9 cellular contexts compared by ENCODE assay signal in genomic region chr9:34651876-34652602, GRCh38. TPM values are rescaled to one million over a fixed set of nuclear protein-coding genes. Genes with fewer than 3 reads are reported as not detected.
DNase-seq lines count a peak whose midpoint lies in the region; ATAC-seq, FAIRE-seq and TF ChIP-seq lines count a peak whose summit lies in the region.
"Had no signal": no experiment of that assay in that cellular context is flagged by ENCODE, and none has a peak within 500 bp of the region (broad histone marks: within the 10 kb centered on the region; RNA-seq: fewer than 3 reads in every experiment).

IL11RA (plus strand) TSS chr9:34652185; CDS start chr9:34655218, 3,033 bp downstream.

- no peaks in the 10 kb centered on the region for H3K27me3 ChIP-seq in H9 (ENCODE audit: insufficient read depth, low read length)
- no peaks in the 10 kb centered on the region for H3K27me3 ChIP-seq in prostate gland (replicated peaks; ENCODE audit: insufficient read depth)

- no peak for FAIRE-seq in A549 (lab: Jason Lieb, UNC)
- FAIRE-seq: GM18507 had no signal

- no peaks in the 10 kb centered on the region for H3K9me3 Mint-ChIP-seq in H9

- peak within 1 kb of the TSS; percentile 29 for H3K9ac ChIP-seq in H9 (ENCODE audit: extremely low read depth, insufficient read length, low read length)

- in situ Hi-C loops in SK-MEL-5 (cut with HindIII; ENCODE audit: low pct_unique_long_range_greater_than_20kb, low sequenced_read_pairs) = no loop called here
- in situ Hi-C loops in astrocyte of the spinal cord (cut with HindIII; ENCODE audit: low sequenced_read_pairs) = no loop called here

- H3K4me3 ChIP-seq in A549 = peak within 1 kb of the TSS; percentile 37
- peak within 1 kb of the TSS; percentile 35 for H3K4me3 ChIP-seq in astrocyte of the spinal cord (ENCODE audit: low read depth, low read length)
- peak within 1 kb of the TSS; percentile 23 to 31 for H3K4me3 ChIP-seq in prostate gland

- peak within 1 kb of the TSS; percentile 76 for H3K4me2 ChIP-seq in A549
- peak within 1 kb of the TSS; percentile 63 for H3K4me2 ChIP-seq in H9 (ENCODE audit: insufficient read depth, insufficient read length, low read length)

- TF ChIP-seq CTCF in A549 (IDR thresholded peaks at IDR 0.05) = no peak
- TF ChIP-seq CTCF in H9 (conservative IDR thresholded peaks at IDR 0.05) = no peak; the same call in 2 of the 3 replicates
- TF ChIP-seq CTCF in astrocyte of the spinal cord (IDR thresholded peaks at IDR 0.05; ENCODE audit: low read depth, low read length) = no peak
- peak in 1 of 4 experiments; percentile 3 for TF ChIP-seq CTCF in prostate gland (IDR thresholded peaks at IDR 0.05)

- H3K9me3 ChIP-seq in A549 (no peaks in the 10 kb centered on the region), H9 (ENCODE audit: control insufficient read depth, low read depth, low read length) (no peaks in the 10 kb centered on the region), prostate gland (no peaks in the 10 kb centered on the region)

- TF ChIP-seq POLR2A in A549 (IDR thresholded peaks at IDR 0.05; ENCODE audit: low read length) = peak; percentile 55
- peak; percentile 31 for TF ChIP-seq POLR2A in prostate gland (IDR thresholded peaks at IDR 0.05)

- no peak within 1 kb of the TSS for H4K91ac ChIP-seq in H9 (ENCODE audit: insufficient read length, low read depth, low read length)

- H4K5ac ChIP-seq in H9 (ENCODE audit: insufficient read length, low read depth, low read length) = no peak within 1 kb of the TSS

- no peak for TF ChIP-seq EP300 in A549 (IDR thresholded peaks at IDR 0.05)

- H3K4me1 ChIP-seq in A549 (peaks cover 28% of the 10 kb centered on the region), H9 (ENCODE audit: insufficient read depth, low read length) (peaks cover 8% of the 10 kb centered on the region; the same call in 1 of the 2 replicates), prostate gland (replicated peaks) (peaks cover 28% of the 10 kb centered on the region)

- H2BK12ac ChIP-seq in H9 (ENCODE audit: insufficient read length, low read depth, low read length) = no peak within 1 kb of the TSS

- no peak within 1 kb of the TSS for H3T11ph ChIP-seq in H9 (ENCODE audit: low read length)

- H3K27ac ChIP-seq in A549 (peak within 1 kb of the TSS; percentile 77 to 89), H9 (ENCODE audit: insufficient read length, low read depth, low read length) (no peak within 1 kb of the TSS), prostate gland (peak within 1 kb of the TSS; percentile 79 to 83)

- H2AFZ ChIP-seq in H9 (ENCODE audit: low read length) = peak within 1 kb of the TSS; percentile 85

- no peak within 1 kb of the TSS for H2BK120ac ChIP-seq in H9 (ENCODE audit: low read depth, low read length, poor library complexity, severe bottlenecking)

- H3K56ac ChIP-seq in H9 (ENCODE audit: insufficient read length, low read depth, low read length) = no peak within 1 kb of the TSS

- 0% methylated on average over 15 of the region's 24 CpGs for WGBS in A549 (ENCODE audit: missing lambda C conversion rate)
- WGBS in H9 (ENCODE audit: extremely low coverage, insufficient read length, low lambda C conversion rate) = no CpG with 5 or more reads among the region's 24 CpGs
- WGBS in prostate gland = 3% methylated on average over 24 of the region's 24 CpGs

- peaks cover 40 to 52% of the 10 kb centered on the region in 2 experiments for H3K4me1 Mint-ChIP-seq in H9

- H3K79me1 ChIP-seq in H9 (ENCODE audit: insufficient read depth, low read depth, low read length, poor library complexity, severe bottlenecking) = no peaks in the 10 kb centered on the region

- DNase-seq in A549 (ENCODE audit: low read depth in 1 of 2, low spot score in 1 of 2) (peak; percentile 89 to 91), H9 (peak; percentile 98), SK-MEL-5 (ENCODE audit: low read depth, low spot score) (peak; percentile 70), astrocyte of the spinal cord (ENCODE audit: low read depth, low spot score) (peak; percentile 80), hippocampal formation (lab: John Stamatoyannopoulos, UW) (peak; percentile 71 to 82), prostate gland (ENCODE audit: low spot score) (peak; percentile 80)

- H4K20me1 ChIP-seq in H9 (ENCODE audit: control insufficient read depth, insufficient read depth, insufficient read length) = peaks cover 3% of the 10 kb centered on the region

- H2BK20ac ChIP-seq in H9 (ENCODE audit: low read depth, low read length, poor library complexity, severe bottlenecking) = no peak within 1 kb of the TSS

- no peak within 1 kb of the TSS for H3K23ac ChIP-seq in H9 (ENCODE audit: insufficient read length, low read depth, low read length)

- POLR2A ChIA-PET in A549 (lab: Yijun Ruan, JAX) = interaction anchor here (1.0 to 2.1 kb wide), 3 partner anchors 10 to 15 kb away, joined by 3 to 8 read pairs (median 6); partner anchors contain the start of genes CCL27 and SIGMAR1

- H3K36me3 ChIP-seq in prostate gland = peaks cover 4 to 5% of the 10 kb centered on the region in 2 donors

- peaks cover 14% of the 10 kb centered on the region for H3K23me2 ChIP-seq in H9 (ENCODE audit: insufficient read length, low read depth, low read length, poor library complexity, severe bottlenecking)

- CTCF ChIA-PET in A549 (lab: Yijun Ruan, JAX) = interaction anchor here (0.6 to 22.6 kb wide), 6 partner anchors 9 to 610 kb away, joined by 3 to 288 read pairs (median 4); partner anchors contain the start of genes CCL27 and SIGMAR1

- H3K27ac Mint-ChIP-seq in H9 = peak within 1 kb of the TSS; percentile 54 to 97 (median 89); a peak in 5 of 7 replicates

- no peak within 1 kb of the TSS for H2AK5ac ChIP-seq in H9 (ENCODE audit: insufficient read length, low read length)

- no peak within 1 kb of the TSS for H3K4ac ChIP-seq in H9 (ENCODE audit: low read depth, low read length)

- intact Hi-C loops in prostate gland (cut with DNase I) = no loop called here

- H3K27me3 Mint-ChIP-seq in H9 (ENCODE audit: low read depth) = peaks cover 5% of the 10 kb centered on the region

- H4K8ac ChIP-seq in H9 (replicated peaks; ENCODE audit: insufficient read length, low read depth, low read length) = no peak within 1 kb of the TSS

- peaks cover 16 to 28% (median 24%) of the 10 kb centered on the region in 3 experiments; a peak in 5 of 7 replicates for H3K36me3 Mint-ChIP-seq in H9 (ENCODE audit: insufficient read depth in 1 of 3, low read depth in 3 of 3)

- peak within 1 kb of the TSS; percentile 77 to 84 for H3K4me3 Mint-ChIP-seq in H9

- H3K18ac ChIP-seq in H9 (ENCODE audit: insufficient read length, low read depth, low read length) = no peak within 1 kb of the TSS

- no peak within 1 kb of the TSS for H3K14ac ChIP-seq in H9 (ENCODE audit: insufficient read depth, low read length)

- no peak within 1 kb of the TSS for H2BK15ac ChIP-seq in H9 (ENCODE audit: low read depth, low read length)

- H2BK5ac ChIP-seq in H9 (ENCODE audit: insufficient read length, low read length) = no peak within 1 kb of the TSS

- peaks cover 2% of the 10 kb centered on the region; the same call in 1 of the 2 replicates for H3K79me2 ChIP-seq in H9 (ENCODE audit: insufficient read depth, low read length)

- peak; percentile 81 to 94 for ATAC-seq in A549
- ATAC-seq in HG02981 (IDR thresholded peaks at IDR 0.05; ENCODE audit: unreplicated experiment) = no peak
- ATAC-seq in HG03521 (IDR thresholded peaks at IDR 0.05; ENCODE audit: unreplicated experiment) = no peak

- TF ChIP-seq RAD21 in A549 (conservative IDR thresholded peaks at IDR 0.05 in 1 of 2, IDR thresholded peaks at IDR 0.05 in 1 of 2) = no peak

TF ChIP-seq in A549, 52 proteins besides CTCF, POLR2A, EP300 and RAD21:
- TF ChIP-seq MAX (IDR thresholded peaks at IDR 0.05) (peak; percentile 54; the same call in 1 of the 2 replicates), PBX3 (IDR thresholded peaks at IDR 0.05) (peak; percentile 92), EHMT2 (IDR thresholded peaks at IDR 0.05; ENCODE audit: low read depth) (no peak), CHD2 (IDR thresholded peaks at IDR 0.05; ENCODE audit: low read length, partially characterized antibody) (no peak), JUN (IDR thresholded peaks at IDR 0.05) (peak in 1 of 2 experiments; percentile 54; a peak in 2 of 5 replicates), HOXB5 (CRISPR knock-in tag; IDR thresholded peaks at IDR 0.05) (peak; percentile 69; the same call in 1 of the 2 replicates), FOSL2 (IDR thresholded peaks at IDR 0.05) (no peak), FOSL2 (CRISPR knock-in tag; IDR thresholded peaks at IDR 0.05) (0 out of 2 replicates have a peak, but pooled peaks have one; percentile 24)

RNA-seq across cellular contexts. Expression of gene IL11RA, which starts in this region (rescaled TPM):
- polyA plus RNA-seq in A549 (2011; rRNA removed) (5.6 and 8.1 TPM in 2 replicates), A549 (2017; fragmentation: RNase III; extraction: RNeasy Plus Mini Kit Qiagen cat#74134 plus additional on column Dnase treatment) (5.1 to 7.8 TPM (median 6.8 TPM) in 3 replicates)
- 5.7 and 6.8 TPM in 2 replicates for polyA plus RNA-seq in A549 (2012; cell fraction: cytosol; rRNA removed)
- polyA plus RNA-seq in A549 (2012; cell fraction: nucleus; rRNA removed) = 54.1 and 57.5 TPM in 2 replicates
- 9.2 and 11.0 TPM in 2 replicates for polyA minus RNA-seq in A549 (2011; rRNA and poly(A)+ RNA removed)
- total RNA-seq in H9 (2021) (8.7 and 8.9 TPM in 2 replicates), prostate gland (10 to 100 TPM; 25.8 to 73.5 TPM)
- 16.2 and 17.7 TPM in 2 replicates for total RNA-seq in SK-MEL-5 (2014; rRNA removed; shearing (Covaris generic))
- polyA plus RNA-seq in SK-MEL-5 (2015; cell fraction: cytosol; rRNA removed) = 23.1 and 24.3 TPM in 2 replicates
- polyA plus RNA-seq in SK-MEL-5 (2015; cell fraction: nucleus; rRNA removed) = 50.2 and 70.4 TPM in 2 replicates

Comparison
In these comparisons a context has a peak if more than half of its experiments do, and no peak if none do; other contexts are left out.
1. ATAC-seq: peak in A549 (2 of 2); none in HG02981 (single experiment) and HG03521 (single experiment).
2. Peak in every context shown above with its lines, with median percentiles within 50 percentile points of each other: DNase-seq and H3K4me3 ChIP-seq.